In the genomic region with DNA sequence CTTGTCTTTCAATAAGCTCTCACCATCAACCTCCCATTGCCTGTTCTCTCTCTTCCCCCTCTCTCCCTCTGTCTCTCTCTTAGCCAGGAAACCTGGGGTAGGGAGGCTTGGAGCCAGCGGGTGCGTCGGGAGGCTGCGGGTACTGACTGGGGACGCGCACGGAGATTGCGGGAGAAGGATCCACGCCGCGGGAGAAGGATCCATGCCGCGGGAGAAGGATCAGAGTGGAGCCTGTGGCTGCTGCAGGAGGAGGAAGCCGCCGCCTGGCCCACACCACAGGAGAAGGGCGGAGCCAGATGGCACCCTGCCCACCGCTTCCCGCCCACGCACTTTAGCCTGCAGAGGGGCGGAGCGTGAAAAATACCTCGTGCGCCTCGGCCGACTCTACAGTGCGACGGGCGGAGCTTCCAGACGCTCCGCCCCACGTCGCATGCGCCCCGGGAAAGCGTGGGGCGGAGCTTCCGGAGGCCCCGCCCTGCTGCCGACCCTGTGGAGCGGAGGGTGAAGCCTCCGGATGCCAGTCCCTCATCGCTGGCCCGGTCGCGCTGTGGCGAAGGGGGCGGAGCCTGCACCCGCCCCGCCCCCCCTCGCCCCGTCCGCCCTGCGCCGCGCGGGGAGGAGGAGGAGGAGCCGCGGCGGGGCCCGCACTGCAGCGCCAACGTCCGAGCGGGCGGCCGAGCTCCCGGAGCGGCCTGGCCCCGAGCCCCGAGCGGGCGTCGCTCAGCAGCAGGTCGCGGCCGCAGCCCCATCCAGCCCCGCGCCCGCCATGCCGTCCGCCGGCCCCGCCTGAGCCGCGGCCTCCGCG, we compare ENCODE assay signal across 8 cellular contexts.
A peak's percentile ranks its signal among the peaks of the same experiment; 100 is the strongest.
DNase-seq lines count a peak whose midpoint lies in the region; ATAC-seq, FAIRE-seq and TF ChIP-seq lines count a peak whose summit lies in the region.
"Not testable (repeated sequence)": the region's sequence is repeated elsewhere in the genome, so short reads cannot be mapped to it uniquely, and the experiment has no call there.

No MANE protein-coding gene starts in this region.

- WGBS in aorta, 2 donors, result no CpG with 5 or more reads among the region's 87 CpGs

- H3K36me3 Mint-ChIP-seq in activated naive CD4-positive, alpha-beta T cell treated with anti-CD3 and anti-CD28 coated beads, Interleukin-2, amount 50 U/mL, for 72 hours; natural killer cell: not testable (repeated sequence)

- H3K4me1 Mint-ChIP-seq in natural killer cell, result not testable (repeated sequence)

- intact Hi-C loops in left cardiac atrium (cut with DNase I); natural killer cell (cut with micrococcal nuclease); aorta (cut with DNase I): not testable (repeated sequence)

- peak; percentile 76 for ATAC-seq in GM18520 (IDR thresholded peaks at IDR 0.05; ENCODE audit: unreplicated experiment)
- ATAC-seq in GM21737 (IDR thresholded peaks at IDR 0.05; ENCODE audit: unreplicated experiment), result peak; percentile 92
- ATAC-seq in HG03135 (IDR thresholded peaks at IDR 0.05; ENCODE audit: unreplicated experiment), result peak; percentile 94
- ATAC-seq in activated naive CD4-positive, alpha-beta T cell treated with anti-CD3 and anti-CD28 coated beads, Interleukin-2, amount 50 U/mL, for 72 hours, result peak; percentile 82 to 83
- peak; percentile 93 to 94 for ATAC-seq in left cardiac atrium
- peak; percentile 95 to 97 (median 95) for ATAC-seq in natural killer cell
- peak; percentile 83 for ATAC-seq in aorta (ENCODE audit: low FRiP score)

- not testable (repeated sequence) for H3K9me3 ChIP-seq in aorta (ENCODE audit: control insufficient read depth, low read length)

- not testable (repeated sequence) for H3K27me3 ChIP-seq in aorta (ENCODE audit: control insufficient read depth in 1 of 2, insufficient read depth in 2 of 2, low read length in 1 of 2)

- not testable (repeated sequence) for H3K4me1 ChIP-seq in aorta (ENCODE audit: control insufficient read depth in 1 of 2, insufficient read depth in 2 of 2, low read length in 2 of 2)

- not testable (repeated sequence) for H3K27ac ChIP-seq in aorta (ENCODE audit: low read depth in 1 of 2, low read length in 2 of 2)

- not testable (repeated sequence) for H3K36me3 ChIP-seq in aorta (ENCODE audit: control insufficient read depth in 1 of 2, insufficient read depth in 2 of 2, low read length in 1 of 2)

- not testable (repeated sequence) for H3K9me3 Mint-ChIP-seq in activated naive CD4-positive, alpha-beta T cell treated with anti-CD3 and anti-CD28 coated beads, Interleukin-2, amount 50 U/mL, for 72 hours; natural killer cell

- not testable (repeated sequence) for H3K27ac Mint-ChIP-seq in activated naive CD4-positive, alpha-beta T cell treated with anti-CD3 and anti-CD28 coated beads, Interleukin-2, amount 50 U/mL, for 72 hours; natural killer cell

- not testable (repeated sequence) for DNase-seq in RCC 7860 (ENCODE audit: low spot score); activated naive CD4-positive, alpha-beta T cell treated with anti-CD3 and anti-CD28 coated beads, Interleukin-2, amount 50 U/mL, for 72 hours (ENCODE audit: low spot score in 2 of 2); left cardiac atrium; natural killer cell; aorta

- not testable (repeated sequence) for H3K4me3 Mint-ChIP-seq in natural killer cell

- H3K4me3 ChIP-seq in aorta (ENCODE audit: low read length in 2 of 2), result not testable (repeated sequence)

- peak; percentile 72 for FAIRE-seq in RCC 7860 (lab: Jason Lieb, UNC)

- H3K27me3 Mint-ChIP-seq in natural killer cell (ENCODE audit: low read depth in 2 of 2), result not testable (repeated sequence)

- TF ChIP-seq CTCF in natural killer cell (IDR thresholded peaks at IDR 0.05), result not testable (repeated sequence)
